Comparison of ENCODE assay signal across 1 cellular context in the genomic region with DNA sequence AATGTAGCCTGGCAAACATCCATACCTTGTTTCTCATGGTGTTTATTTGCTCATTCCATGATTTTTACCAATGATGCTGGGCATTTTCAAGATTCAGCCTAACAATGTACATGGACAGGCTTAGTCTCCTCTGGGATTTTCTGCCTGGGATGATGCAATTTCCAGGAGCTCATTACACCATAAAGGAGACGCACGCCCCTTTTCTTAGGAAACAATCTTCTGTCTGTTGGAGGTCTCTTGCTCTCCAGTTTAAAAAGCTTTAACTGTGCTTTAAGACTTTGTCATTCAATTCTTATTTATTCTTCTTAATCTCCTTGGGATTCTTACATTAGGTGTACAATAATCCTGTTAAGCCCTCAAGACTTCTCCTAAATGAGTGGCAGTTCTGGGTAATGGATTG.
TF ChIP-seq lines count a peak whose summit lies in the region.

No MANE protein-coding gene starts in this region.

TF ChIP-seq in K562, 482 proteins besides CTCF, POLR2A, EP300 and RAD21 (continued from another document):
- no peak for TF ChIP-seq MITF (IDR thresholded peaks at IDR 0.05)
- TF ChIP-seq BRD4 (IDR thresholded peaks at IDR 0.05), result no peak
TF ChIP-seq in K562: peak in this region for 2.
